In the genomic region with DNA sequence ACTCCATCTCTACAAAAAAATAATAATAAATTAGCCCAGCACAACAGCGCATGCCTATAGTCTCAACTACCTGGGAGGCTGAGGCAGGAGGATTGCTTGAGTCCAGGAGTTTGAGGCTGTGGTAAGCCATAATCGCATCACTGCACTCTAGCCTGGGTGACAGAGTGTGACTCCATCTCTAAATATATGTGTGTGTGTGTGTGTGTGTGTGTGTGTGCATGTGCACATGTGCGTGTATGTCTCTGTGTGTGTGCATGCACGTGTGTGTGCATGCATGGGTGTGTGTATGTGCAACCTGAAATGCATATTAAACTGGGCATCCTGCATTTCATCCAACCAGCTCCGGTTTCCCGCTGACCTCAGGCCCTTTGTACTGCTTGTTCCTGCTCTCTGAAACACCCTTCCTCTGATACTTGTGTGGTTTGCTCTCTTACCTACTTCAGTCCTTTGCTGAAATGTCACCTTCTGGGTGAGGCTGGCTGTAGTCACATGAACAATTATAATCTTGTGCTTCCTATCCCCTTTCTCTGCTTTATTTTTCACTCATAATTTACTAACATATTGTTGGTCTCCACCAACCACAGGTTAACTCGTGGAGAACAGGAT, we compare ENCODE assay signal across 24 cellular contexts. TPM values are rescaled to one million over a fixed set of nuclear protein-coding genes. Genes with fewer than 3 reads are reported as not detected.
DNase-seq lines count a peak whose midpoint lies in the region; ATAC-seq and TF ChIP-seq lines count a peak whose summit lies in the region.
"Had no signal": no experiment of that assay in that cellular context is flagged by ENCODE, and none has a peak within 500 bp of the region (broad histone marks: within the 10 kb centered on the region; RNA-seq: fewer than 3 reads in every experiment).

No MANE protein-coding gene starts in this region.

- H3K27ac ChIP-seq in upper lobe of right lung: no peak overlapping the region
- H3K27ac ChIP-seq in brain microvascular endothelial cell: no peak overlapping the region
- H3K27ac ChIP-seq: SJSA1, suprapubic skin, vagina had no signal

- CTCF ChIA-PET in activated naive CD4-positive, alpha-beta T cell treated with anti-CD3 and anti-CD28 coated beads, Interleukin-2, amount 10 ng/mL, durations not matched to agents 7 days and 5 days (lab: Charles Lee): no interaction called here
- CTCF ChIA-PET in T-cell (lab: Charles Lee): interaction anchor here (0.7 kb wide), 2 partner anchors 11 to 93 kb away, joined by 3 read pairs; no protein-coding TSS in a partner anchor

- H3K4me3 Mint-ChIP-seq in activated naive CD4-positive, alpha-beta T cell treated with anti-CD3 and anti-CD28 coated beads, Interleukin-2, amount 10 ng/mL, durations not matched to agents 7 days and 5 days: no peak overlapping the region
- H3K4me3 Mint-ChIP-seq in T-cell: no peak overlapping the region
- H3K4me3 Mint-ChIP-seq in CD14-positive monocyte: no peak overlapping the region
- H3K4me3 Mint-ChIP-seq: GM23338 had no signal

- H3K4me3 ChIP-seq in upper lobe of right lung (no peak overlapping the region), brain microvascular endothelial cell (ENCODE audit: low read depth, low read length) (no peak overlapping the region)
- H3K4me3 ChIP-seq: ascending aorta, GM23338, SJSA1, smooth muscle cell, suprapubic skin, vagina had no signal

- H3K36me3 ChIP-seq in upper lobe of right lung (no peaks in the 10 kb centered on the region), brain microvascular endothelial cell (replicated peaks) (no peaks in the 10 kb centered on the region)
- H3K36me3 ChIP-seq: ascending aorta, esophagus squamous epithelium, SJSA1, suprapubic skin, vagina had no signal

- H3K27me3 ChIP-seq in upper lobe of right lung (no peaks in the 10 kb centered on the region), brain microvascular endothelial cell (replicated peaks) (no peaks in the 10 kb centered on the region)
- H3K27me3 ChIP-seq: ascending aorta, esophagus squamous epithelium, SJSA1, suprapubic skin, vagina had no signal

- DNase-seq in activated naive CD4-positive, alpha-beta T cell treated with anti-CD3 and anti-CD28 coated beads, Interleukin-2, amount 50 U/mL, for 72 hours (ENCODE audit: low spot score in 2 of 2): no peak
- DNase-seq in activated naive CD4-positive, alpha-beta T cell treated with anti-CD3 and anti-CD28 coated beads, Interleukin-2, amount 10 ng/mL, durations not matched to agents 7 days and 5 days: no peak
- DNase-seq in T-cell (no peak), upper lobe of right lung (no peak), CD14-positive monocyte (ENCODE audit: low spot score) (no peak), mucosa of gallbladder (ENCODE audit: low spot score) (no peak), brain microvascular endothelial cell (no peak)
- DNase-seq: activated CD8-positive, alpha-beta memory T cell treated with anti-CD3 and anti-CD28 coated beads, Interleukin-2, amount 50 U/mL, for 48 hours; activated naive CD4-positive, alpha-beta T cell; effector CD4-positive, alpha-beta T cell; esophagus squamous epithelium; midbrain; NCI-H1417; NCI-H2171; NCI-H69; stimulated activated CD4-positive, alpha-beta T cell treated with anti-CD3 and anti-CD28 coated beads, Interleukin-4, amount 100 ng/mL, for 24 hours; T1000 had no signal

- TF ChIP-seq CTCF in upper lobe of right lung (IDR thresholded peaks at IDR 0.05) (no peak), CD14-positive monocyte (IDR thresholded peaks at IDR 0.05) (no peak), brain microvascular endothelial cell (IDR thresholded peaks at IDR 0.05; ENCODE audit: low read depth, low read length, missing control alignments) (no peak)

- peaks cover 5 to 11% of the 10 kb centered on the region in 2 donors for H3K9me3 Mint-ChIP-seq in activated naive CD4-positive, alpha-beta T cell treated with anti-CD3 and anti-CD28 coated beads, Interleukin-2, amount 50 U/mL, for 72 hours
- peaks cover 5% of the 10 kb centered on the region for H3K9me3 Mint-ChIP-seq in activated naive CD4-positive, alpha-beta T cell treated with anti-CD3 and anti-CD28 coated beads, Interleukin-2, amount 10 ng/mL, durations not matched to agents 7 days and 5 days
- H3K9me3 Mint-ChIP-seq in T-cell (peaks cover 0 to 7% (median 5%) of the 10 kb centered on the region in 3 donors), CD14-positive monocyte (peaks cover 4 to 16% (median 9%) of the 10 kb centered on the region in 7 donors)

- in situ Hi-C loops in brain microvascular endothelial cell (cut with HindIII; ENCODE audit: low pct_ligation_motif_present, low sequenced_read_pairs): no loop called here

- POLR2A ChIA-PET in T-cell (lab: Charles Lee): interaction anchor here in 1 of 2 donors (0.7 kb wide), 1 partner anchor 47 kb away, joined by 3 read pairs; no protein-coding TSS in a partner anchor

- H3K4me1 Mint-ChIP-seq in activated naive CD4-positive, alpha-beta T cell treated with anti-CD3 and anti-CD28 coated beads, Interleukin-2, amount 10 ng/mL, durations not matched to agents 7 days and 5 days: peaks cover 30% of the 10 kb centered on the region
- H3K4me1 Mint-ChIP-seq in T-cell (peaks cover 8 to 40% (median 26%) of the 10 kb centered on the region in 3 donors), CD14-positive monocyte (peaks cover 19% of the 10 kb centered on the region)

- intact Hi-C loops in upper lobe of right lung (cut with DNase I) (no loop called here), CD14-positive monocyte (cut with micrococcal nuclease) (loop anchor here in 1 of 2 donors (10.0 kb wide), 1 partner anchor 50 kb away; no protein-coding TSS in a partner anchor)

- ATAC-seq in activated naive CD4-positive, alpha-beta T cell treated with anti-CD3 and anti-CD28 coated beads, Interleukin-2, amount 50 U/mL, for 72 hours: peak; percentile 40 to 73
- ATAC-seq in T-cell (replicated peaks in 1 of 4): peak in 1 of 4 experiments; percentile 27
- peak; percentile 44 for ATAC-seq in esophagus mucosa
- ATAC-seq in upper lobe of right lung: peak; percentile 61
- ATAC-seq: GM23338 had no signal

- H3K4me1 ChIP-seq in upper lobe of right lung: peaks cover 21% of the 10 kb centered on the region

- peak overlapping the region in 1 of 2 donors; percentile 7 for H3K27ac Mint-ChIP-seq in activated naive CD4-positive, alpha-beta T cell treated with anti-CD3 and anti-CD28 coated beads, Interleukin-2, amount 50 U/mL, for 72 hours
- H3K27ac Mint-ChIP-seq in activated naive CD4-positive, alpha-beta T cell treated with anti-CD3 and anti-CD28 coated beads, Interleukin-2, amount 10 ng/mL, durations not matched to agents 7 days and 5 days: no peak overlapping the region
- H3K27ac Mint-ChIP-seq in T-cell: peak overlapping the region; percentile 23 to 60
- H3K27ac Mint-ChIP-seq in CD14-positive monocyte: no peak overlapping the region

- no peaks in the 10 kb centered on the region for H3K9me3 ChIP-seq in upper lobe of right lung
- H3K9me3 ChIP-seq: ascending aorta, esophagus squamous epithelium, SJSA1, suprapubic skin, vagina had no signal

- peaks cover 7 to 13% of the 10 kb centered on the region in 2 donors for H3K36me3 Mint-ChIP-seq in activated naive CD4-positive, alpha-beta T cell treated with anti-CD3 and anti-CD28 coated beads, Interleukin-2, amount 50 U/mL, for 72 hours
- peaks cover 3% of the 10 kb centered on the region for H3K36me3 Mint-ChIP-seq in activated naive CD4-positive, alpha-beta T cell treated with anti-CD3 and anti-CD28 coated beads, Interleukin-2, amount 10 ng/mL, durations not matched to agents 7 days and 5 days
- H3K36me3 Mint-ChIP-seq in T-cell (peaks cover 3% of the 10 kb centered on the region), CD14-positive monocyte (no peaks in the 10 kb centered on the region)

- H3K27me3 Mint-ChIP-seq in activated naive CD4-positive, alpha-beta T cell treated with anti-CD3 and anti-CD28 coated beads, Interleukin-2, amount 10 ng/mL, durations not matched to agents 7 days and 5 days: peaks cover 12% of the 10 kb centered on the region
- H3K27me3 Mint-ChIP-seq in T-cell (peaks cover 0 to 7% of the 10 kb centered on the region in 2 donors), CD14-positive monocyte (ENCODE audit: low read depth in 3 of 3) (no peaks in the 10 kb centered on the region)

RNA-seq across cellular contexts. Expression of a gene that starts 46.9 kb away (rescaled TPM):
- 10 to 100 TPM in 1 of 2 donors, 1 to 10 TPM in 1; 5.5 to 15.1 TPM for total RNA-seq in activated naive CD4-positive, alpha-beta T cell treated with anti-CD3 and anti-CD28 coated beads, Interleukin-2, amount 50 U/mL, for 72 hours
- total RNA-seq in T-cell (10 to 100 TPM in 1 of 5 donors, 1 to 10 TPM in 4; 5.4 to 11.7 (median 7.1) TPM), esophagus mucosa (102 TPM), upper lobe of right lung (16.2 TPM), mucosa of gallbladder (5.2 TPM)
- polyA plus RNA-seq in CD14-positive monocyte: 1 to 10 TPM; 1.1 to 1.6 TPM

Comparison
In these comparisons a context has a peak if more than half of its experiments do, and no peak if none do; other contexts are left out.
1. H3K27ac Mint-ChIP-seq: peak in T-cell (2 of 2); none in activated naive CD4-positive, alpha-beta T cell treated with anti-CD3 and anti-CD28 coated beads, Interleukin-2, amount 10 ng/mL, durations not matched to agents 7 days and 5 days (single experiment) and CD14-positive monocyte (0 of 7).